In the genomic region with DNA sequence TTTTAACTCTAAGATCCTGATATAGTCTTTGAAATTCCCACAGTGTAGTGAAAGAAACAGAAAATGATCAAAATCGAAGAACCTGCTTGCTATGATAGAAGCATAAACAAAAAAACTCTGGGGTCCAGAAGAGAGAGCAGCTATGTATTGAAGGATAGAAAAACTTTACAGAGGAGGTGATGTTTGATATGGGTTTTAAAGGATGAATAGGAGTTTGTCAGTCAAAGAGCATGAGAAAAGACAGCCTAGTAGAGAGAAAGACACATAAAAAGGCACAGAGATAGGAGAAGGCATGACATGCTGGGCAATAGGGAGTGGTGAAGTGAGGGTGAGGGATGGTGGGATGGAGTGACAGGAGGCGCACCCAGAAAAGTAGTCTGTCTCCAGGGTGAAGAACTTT, we compare ENCODE assay signal across 26 cellular contexts.
"Had no signal": no experiment of that assay in that cellular context is flagged by ENCODE, and none has a peak within 500 bp of the region (broad histone marks: within the 10 kb centered on the region; RNA-seq: fewer than 3 reads in every experiment).

No MANE protein-coding gene starts in this region.

- H3K9me3 ChIP-seq: stomach, suprapubic skin, testis, thoracic aorta, thyroid gland, tibial artery, tibial nerve, transverse colon, upper lobe of left lung, upper lobe of right lung, uterus, vagina had no signal

- H3K36me3 ChIP-seq: stomach, suprapubic skin, thoracic aorta, thyroid gland, tibial artery, tibial nerve, transverse colon, upper lobe of left lung, upper lobe of right lung, uterus, vagina had no signal

- DNase-seq: stimulated activated CD4-positive, alpha-beta T cell treated with anti-CD3 and anti-CD28 coated beads, Interleukin-2, amount 100 ng/mL, for 48 hours; stimulated activated CD4-positive, alpha-beta T cell treated with anti-CD3 and anti-CD28 coated beads, Interleukin-4, amount 100 ng/mL, for 1 hour; stimulated activated CD4-positive, alpha-beta T cell treated with anti-CD3 and anti-CD28 coated beads, Interleukin-4, amount 100 ng/mL, for 24 hours; stimulated activated CD4-positive, alpha-beta T cell treated with anti-CD3 and anti-CD28 coated beads, Interleukin-4, amount 100 ng/mL, for 4 hours; stimulated activated CD8-positive, alpha-beta memory T cell treated with anti-CD3 and anti-CD28 coated beads, Interleukin-4, amount 100 ng/mL, for 48 hours; stimulated activated naive B cell treated with anti-CD40 and anti-IgM and Interleukin-4, amounts not matched to agents 10 μg/mL and 1 μg/mL and 100 μg/mL, for 72 hours; stimulated activated naive CD4-positive, alpha-beta T cell; stimulated activated naive CD4-positive, alpha-beta T cell treated with Interleukin-2 at 50 U/mL for 16 hours; stimulated activated naive CD8-positive, alpha-beta T cell treated with anti-CD3 and anti-CD28 coated beads, Interleukin-15, amount 100 ng/mL, for 72 hours; stimulated activated naive CD8-positive, alpha-beta T cell treated with anti-CD3 and anti-CD28 coated beads, Interleukin-15, Interleukin-2, amounts not matched to agents 100 U/mL and 50 U/mL, for 24 hours; stomach; substantia nigra; testis; thyroid gland; tibial artery; transverse colon; trophoblast cell; upper lobe of left lung; upper lobe of right lung; uterus had no signal

- H3K4me1 ChIP-seq: stomach, suprapubic skin, testis, thyroid gland, tibial artery, transverse colon, upper lobe of left lung, upper lobe of right lung, uterus, vagina had no signal

- H3K4me3 ChIP-seq: stomach, suprapubic skin, testis, thoracic aorta, thyroid gland, tibial artery, tibial nerve, transverse colon, upper lobe of left lung, upper lobe of right lung, uterus, vagina had no signal

- H3K27me3 ChIP-seq: stomach, testis, thyroid gland, tibial artery, tibial nerve, transverse colon, upper lobe of left lung, upper lobe of right lung, uterus, vagina had no signal

- ATAC-seq: stimulated activated effector memory CD8-positive, alpha-beta T cell treated with anti-CD3 and anti-CD28 coated beads, Interleukin-12 subunit alpha, Interleukin-12 subunit beta, amount 100 ng/mL, for 72 hours; stimulated activated memory B cell treated with anti-CD40 and anti-IgM and Interleukin-4, amounts not matched to agents 10 μg/mL and 1 μg/mL and 100 μg/mL, for 72 hours; stimulated activated naive B cell treated with anti-CD40 and anti-IgM and Interleukin-4, amounts not matched to agents 10 μg/mL and 1 μg/mL and 100 μg/mL, for 72 hours; stimulated activated naive CD8-positive, alpha-beta T cell treated with anti-CD3 and anti-CD28 coated beads, Interleukin-15, amount 100 ng/mL, for 72 hours; stimulated activated naive CD8-positive, alpha-beta T cell treated with anti-CD3 and anti-CD28 coated beads, Interleukin-15, Interleukin-2, amounts not matched to agents 100 U/mL and 50 U/mL, for 24 hours; upper lobe of right lung had no signal

- H3K27ac ChIP-seq: stomach, suprapubic skin, testis, thoracic aorta, thyroid gland, tibial artery, tibial nerve, transverse colon, upper lobe of left lung, upper lobe of right lung, uterus, vagina had no signal
